29 cellular contexts compared by ENCODE assay signal in genomic region chr2:184517402-184517801, GRCh38.
"Had no signal": no experiment of that assay in that cellular context is flagged by ENCODE, and none has a peak within 500 bp of the region (broad histone marks: within the 10 kb centered on the region; RNA-seq: fewer than 3 reads in every experiment).

No MANE protein-coding gene starts in this region.

- DNase-seq: naive thymus-derived CD4-positive, alpha-beta T cell; natural killer cell; occipital lobe; ovary; posterior cingulate gyrus; psoas muscle; right cardiac atrium; stimulated activated CD4-positive, alpha-beta T cell treated with anti-CD3 and anti-CD28 coated beads, Interleukin-15, amount 100 ng/mL, for 24 hours; stimulated activated CD4-positive, alpha-beta T cell treated with anti-CD3 and anti-CD28 coated beads, Interleukin-2, amount 100 ng/mL, for 24 hours; stimulated activated CD4-positive, alpha-beta T cell treated with anti-CD3 and anti-CD28 coated beads, Interleukin-2, amount 100 ng/mL, for 48 hours; stimulated activated CD4-positive, alpha-beta T cell treated with anti-CD3 and anti-CD28 coated beads, Interleukin-4, amount 100 ng/mL, for 24 hours; stimulated activated naive CD4-positive, alpha-beta T cell; stimulated activated naive CD8-positive, alpha-beta T cell treated with anti-CD3 and anti-CD28 coated beads, Interleukin-15, amount 100 ng/mL, for 72 hours; stimulated activated naive CD8-positive, alpha-beta T cell treated with anti-CD3 and anti-CD28 coated beads, Interleukin-15, Interleukin-2, amounts not matched to agents 100 U/mL and 50 U/mL, for 24 hours; substantia nigra; testis; tibial artery; transverse colon; upper lobe of right lung; uterus had no signal

- H3K27ac ChIP-seq: neural progenitor cell, ovary, parathyroid adenoma, psoas muscle, skin epidermis, suprapubic skin, testis, tibial artery, transverse colon, upper lobe of right lung, uterus had no signal

- H3K9ac ChIP-seq: neural progenitor cell, parathyroid adenoma had no signal

- ATAC-seq: naive thymus-derived CD4-positive, alpha-beta T cell; natural killer cell; psoas muscle; right cardiac atrium; sciatic nerve; stimulated activated effector memory CD8-positive, alpha-beta T cell treated with anti-CD3 and anti-CD28 coated beads, Interleukin-12 subunit alpha, Interleukin-12 subunit beta, amount 100 ng/mL, for 72 hours; stimulated activated naive CD8-positive, alpha-beta T cell treated with anti-CD3 and anti-CD28 coated beads, Interleukin-15, amount 100 ng/mL, for 72 hours; stimulated activated naive CD8-positive, alpha-beta T cell treated with anti-CD3 and anti-CD28 coated beads, Interleukin-15, Interleukin-2, amounts not matched to agents 100 U/mL and 50 U/mL, for 24 hours; upper lobe of right lung had no signal

- H3K4me3 ChIP-seq: neural progenitor cell, ovary, psoas muscle, skin epidermis, suprapubic skin, testis, tibial artery, transverse colon, upper lobe of right lung, uterus had no signal

- H3K27ac Mint-ChIP-seq: naive thymus-derived CD4-positive, alpha-beta T cell; natural killer cell; nephron; neural progenitor cell; progenitor cell of endocrine pancreas; stimulated activated effector memory CD8-positive, alpha-beta T cell treated with anti-CD3 and anti-CD28 coated beads, Interleukin-12 subunit alpha, Interleukin-12 subunit beta, amount 100 ng/mL, for 72 hours; stimulated activated naive CD8-positive, alpha-beta T cell treated with anti-CD3 and anti-CD28 coated beads, Interleukin-15, amount 100 ng/mL, for 72 hours; type B pancreatic cell had no signal

- H3K4me3 Mint-ChIP-seq: naive thymus-derived CD4-positive, alpha-beta T cell; natural killer cell; nephron; neural progenitor cell; stimulated activated effector memory CD8-positive, alpha-beta T cell treated with anti-CD3 and anti-CD28 coated beads, Interleukin-12 subunit alpha, Interleukin-12 subunit beta, amount 100 ng/mL, for 72 hours; stimulated activated naive CD8-positive, alpha-beta T cell treated with anti-CD3 and anti-CD28 coated beads, Interleukin-15, amount 100 ng/mL, for 72 hours; type B pancreatic cell had no signal

- H3K27me3 Mint-ChIP-seq: naive thymus-derived CD4-positive, alpha-beta T cell; progenitor cell of endocrine pancreas; stimulated activated naive CD8-positive, alpha-beta T cell treated with anti-CD3 and anti-CD28 coated beads, Interleukin-15, amount 100 ng/mL, for 72 hours; type B pancreatic cell had no signal

- H3K4me1 Mint-ChIP-seq: naive thymus-derived CD4-positive, alpha-beta T cell; natural killer cell; nephron; stimulated activated effector memory CD8-positive, alpha-beta T cell treated with anti-CD3 and anti-CD28 coated beads, Interleukin-12 subunit alpha, Interleukin-12 subunit beta, amount 100 ng/mL, for 72 hours; stimulated activated naive CD8-positive, alpha-beta T cell treated with anti-CD3 and anti-CD28 coated beads, Interleukin-15, amount 100 ng/mL, for 72 hours had no signal

- H3K4me2 ChIP-seq: neural progenitor cell had no signal

- H3K4me1 ChIP-seq: parathyroid adenoma, psoas muscle, suprapubic skin, testis, tibial artery, transverse colon, upper lobe of right lung, uterus had no signal

- H3K9me3 ChIP-seq: ovary, suprapubic skin, testis, tibial artery, transverse colon, upper lobe of right lung had no signal

- H3K36me3 Mint-ChIP-seq: naive thymus-derived CD4-positive, alpha-beta T cell; neural progenitor cell; stimulated activated effector memory CD8-positive, alpha-beta T cell treated with anti-CD3 and anti-CD28 coated beads, Interleukin-12 subunit alpha, Interleukin-12 subunit beta, amount 100 ng/mL, for 72 hours; type B pancreatic cell had no signal

- H2AFZ ChIP-seq: neural progenitor cell, parathyroid adenoma had no signal

- H3K36me3 ChIP-seq: neural progenitor cell, ovary, suprapubic skin, tibial artery, transverse colon, upper lobe of right lung, uterus had no signal

- H3K27me3 ChIP-seq: neural progenitor cell, ovary, suprapubic skin, testis, tibial artery, transverse colon, upper lobe of right lung, uterus had no signal

- H3K79me2 ChIP-seq: parathyroid adenoma had no signal

- H3K9me3 Mint-ChIP-seq: nephron; neural progenitor cell; stimulated activated naive CD8-positive, alpha-beta T cell treated with anti-CD3 and anti-CD28 coated beads, Interleukin-15, amount 100 ng/mL, for 72 hours; type B pancreatic cell had no signal
